Comparison of ENCODE assay signal across 8 cellular contexts in the genomic region with DNA sequence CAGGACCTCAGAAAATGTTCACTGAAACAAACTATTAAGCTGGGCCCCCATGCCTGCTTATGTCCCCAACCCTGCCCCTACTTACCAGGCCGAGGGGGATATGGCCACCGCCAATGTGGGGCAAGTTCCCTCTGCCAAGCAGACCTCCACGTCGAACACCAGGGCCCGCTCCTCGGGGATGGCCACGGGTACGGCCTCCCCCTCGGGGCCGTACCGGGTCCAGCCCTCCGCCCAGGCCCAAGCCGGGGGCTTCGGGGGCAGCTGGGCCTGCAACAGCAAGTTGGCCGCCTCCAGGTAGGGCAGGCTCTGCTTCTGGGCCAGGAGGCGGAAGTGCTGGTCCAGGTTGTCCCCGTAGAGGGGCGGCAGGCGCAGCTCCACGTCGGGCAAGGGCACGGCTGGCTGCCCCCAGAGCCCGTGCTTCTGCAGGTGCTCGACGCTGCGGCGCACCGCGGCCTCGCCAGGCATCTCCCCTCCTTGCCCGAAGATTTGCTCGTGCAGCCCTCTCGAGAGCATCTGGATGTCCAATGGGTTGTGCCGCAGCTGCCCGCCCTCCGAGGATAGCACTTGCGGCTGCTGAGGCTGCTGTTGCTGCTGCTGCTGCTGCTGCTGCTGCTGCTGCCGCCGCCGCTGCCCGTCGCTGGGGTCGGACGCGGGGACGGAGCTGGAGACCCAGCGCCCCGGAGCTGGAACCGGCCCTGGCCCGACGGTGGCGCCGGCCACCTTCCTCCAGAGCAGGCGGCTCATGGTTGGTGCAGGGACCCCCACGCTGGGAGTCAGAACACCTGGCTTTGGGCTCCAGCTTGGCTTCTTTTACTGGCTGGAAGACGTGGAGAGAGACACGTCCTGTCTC. TPM values are rescaled to one million over a fixed set of nuclear protein-coding genes. Genes with fewer than 3 reads are reported as not detected.
A peak's percentile ranks its signal among the peaks of the same experiment; 100 is the strongest.
DNase-seq lines count a peak whose midpoint lies in the region; ATAC-seq lines count a peak whose summit lies in the region.

No MANE protein-coding gene starts in this region.

- no peaks in the 10 kb centered on the region for H3K9me3 ChIP-seq in iPS-18a (ENCODE audit: control insufficient read depth, low read depth, low read length)

- peaks cover 53% of the 10 kb centered on the region for H3K4me1 Mint-ChIP-seq in T-helper 1 cell treated with Interleukin-12 subunit alpha and Interleukin-12 subunit beta and Interleukin-4 antibody, amounts not matched to agents 30 μg/mL and 1 μg/mL, for 36 hours (ENCODE audit: low read depth)
- H3K4me1 Mint-ChIP-seq in activated CD8-positive, alpha-beta T cell treated with anti-CD3 and anti-CD28 coated beads, Interleukin-2, amount 10 ng/mL, durations not matched to agents 7 days and 5 days (ENCODE audit: low read depth): peaks cover 63% of the 10 kb centered on the region
- peaks cover 77% of the 10 kb centered on the region for H3K4me1 Mint-ChIP-seq in stimulated activated naive CD8-positive, alpha-beta T cell treated with anti-CD3 and anti-CD28 coated beads, Interleukin-15, amount 100 ng/mL, for 72 hours

- no peak for ATAC-seq in activated CD8-positive, alpha-beta T cell treated with anti-CD3 and anti-CD28 coated beads, Interleukin-2, amount 10 ng/mL, durations not matched to agents 7 days and 5 days
- ATAC-seq in stimulated activated naive CD8-positive, alpha-beta T cell treated with anti-CD3 and anti-CD28 coated beads, Interleukin-15, amount 100 ng/mL, for 72 hours: no peak
- no peak for ATAC-seq in GM21576 (IDR thresholded peaks at IDR 0.05; ENCODE audit: unreplicated experiment)

- no peak overlapping the region for H3K27ac ChIP-seq in iPS-18a (ENCODE audit: low read length)

- H3K9ac ChIP-seq in iPS-18a (ENCODE audit: low read length): peak overlapping the region; percentile 72

- peak overlapping the region; percentile 68 for H3K4me3 ChIP-seq in iPS-18a (ENCODE audit: low read length)

- peaks cover 6% of the 10 kb centered on the region for H3K27me3 Mint-ChIP-seq in T-helper 1 cell treated with Interleukin-12 subunit alpha and Interleukin-12 subunit beta and Interleukin-4 antibody, amounts not matched to agents 30 μg/mL and 1 μg/mL, for 36 hours (ENCODE audit: low read depth)
- H3K27me3 Mint-ChIP-seq in activated CD8-positive, alpha-beta T cell treated with anti-CD3 and anti-CD28 coated beads, Interleukin-2, amount 10 ng/mL, durations not matched to agents 7 days and 5 days (ENCODE audit: low read depth): peaks cover 3% of the 10 kb centered on the region
- H3K27me3 Mint-ChIP-seq in stimulated activated naive CD8-positive, alpha-beta T cell treated with anti-CD3 and anti-CD28 coated beads, Interleukin-15, amount 100 ng/mL, for 72 hours: no peaks in the 10 kb centered on the region

- CTCF ChIA-PET in activated CD8-positive, alpha-beta T cell treated with anti-CD3 and anti-CD28 coated beads, Interleukin-2, amount 10 ng/mL, durations not matched to agents 7 days and 5 days (lab: Charles Lee): interaction anchor here (0.8 to 5.7 kb wide), 7 partner anchors 17 to 127 kb away, joined by 3 to 38 read pairs (median 4); no protein-coding TSS in a partner anchor

- peaks cover 16% of the 10 kb centered on the region for H3K27me3 ChIP-seq in iPS-18a (ENCODE audit: control insufficient read depth, insufficient read depth, low read length)

- DNase-seq in T-helper 1 cell (no peak), NCI-H510A treated with DMSO at 0.1 percent for 48 hours (lab: John Stamatoyannopoulos, UW) (no peak)
- DNase-seq in activated CD8-positive, alpha-beta T cell treated with anti-CD3 and anti-CD28 coated beads, Interleukin-2, amount 10 ng/mL, durations not matched to agents 7 days and 5 days: peak; percentile 21
- no peak for DNase-seq in stimulated activated naive CD8-positive, alpha-beta T cell treated with anti-CD3 and anti-CD28 coated beads, Interleukin-15, amount 100 ng/mL, for 72 hours
- DNase-seq in stimulated activated CD4-positive, alpha-beta T cell treated with anti-CD3 and anti-CD28 coated beads, Interleukin-2, amount 100 ng/mL, for 48 hours: no peak

- H3K36me3 ChIP-seq in iPS-18a (ENCODE audit: control insufficient read depth, low read depth, low read length): peaks cover 45% of the 10 kb centered on the region

- peak overlapping the region; percentile 85 for H3K4me3 Mint-ChIP-seq in T-helper 1 cell treated with Interleukin-12 subunit alpha and Interleukin-12 subunit beta and Interleukin-4 antibody, amounts not matched to agents 30 μg/mL and 1 μg/mL, for 36 hours
- peak overlapping the region; percentile 80 for H3K4me3 Mint-ChIP-seq in activated CD8-positive, alpha-beta T cell treated with anti-CD3 and anti-CD28 coated beads, Interleukin-2, amount 10 ng/mL, durations not matched to agents 7 days and 5 days
- H3K4me3 Mint-ChIP-seq in stimulated activated naive CD8-positive, alpha-beta T cell treated with anti-CD3 and anti-CD28 coated beads, Interleukin-15, amount 100 ng/mL, for 72 hours: peak overlapping the region; percentile 79 to 89

- H3K27ac Mint-ChIP-seq in T-helper 1 cell treated with Interleukin-12 subunit alpha and Interleukin-12 subunit beta and Interleukin-4 antibody, amounts not matched to agents 30 μg/mL and 1 μg/mL, for 36 hours: peak overlapping the region; percentile 59
- peak overlapping the region; percentile 77 for H3K27ac Mint-ChIP-seq in activated CD8-positive, alpha-beta T cell treated with anti-CD3 and anti-CD28 coated beads, Interleukin-2, amount 10 ng/mL, durations not matched to agents 7 days and 5 days
- H3K27ac Mint-ChIP-seq in stimulated activated naive CD8-positive, alpha-beta T cell treated with anti-CD3 and anti-CD28 coated beads, Interleukin-15, amount 100 ng/mL, for 72 hours: peak overlapping the region; percentile 82 to 87

- POLR2A ChIA-PET in activated CD8-positive, alpha-beta T cell treated with anti-CD3 and anti-CD28 coated beads, Interleukin-2, amount 10 ng/mL, durations not matched to agents 7 days and 5 days (lab: Charles Lee): interaction anchor here (1.2 kb wide), 1 partner anchor 8 kb away, joined by 3 read pairs; no protein-coding TSS in a partner anchor

- H3K36me3 Mint-ChIP-seq in T-helper 1 cell treated with Interleukin-12 subunit alpha and Interleukin-12 subunit beta and Interleukin-4 antibody, amounts not matched to agents 30 μg/mL and 1 μg/mL, for 36 hours (ENCODE audit: low read depth): peaks cover 42% of the 10 kb centered on the region
- H3K36me3 Mint-ChIP-seq in activated CD8-positive, alpha-beta T cell treated with anti-CD3 and anti-CD28 coated beads, Interleukin-2, amount 10 ng/mL, durations not matched to agents 7 days and 5 days (ENCODE audit: low read depth): peaks cover 50% of the 10 kb centered on the region

- peaks cover 8% of the 10 kb centered on the region for H3K4me1 ChIP-seq in iPS-18a (ENCODE audit: control insufficient read depth, low read depth, low read length)

- H3K9me3 Mint-ChIP-seq in T-helper 1 cell treated with Interleukin-12 subunit alpha and Interleukin-12 subunit beta and Interleukin-4 antibody, amounts not matched to agents 30 μg/mL and 1 μg/mL, for 36 hours: no peaks in the 10 kb centered on the region
- no peaks in the 10 kb centered on the region for H3K9me3 Mint-ChIP-seq in activated CD8-positive, alpha-beta T cell treated with anti-CD3 and anti-CD28 coated beads, Interleukin-2, amount 10 ng/mL, durations not matched to agents 7 days and 5 days (ENCODE audit: insufficient read depth)
- peaks cover 0 to 7% of the 10 kb centered on the region in 2 donors for H3K9me3 Mint-ChIP-seq in stimulated activated naive CD8-positive, alpha-beta T cell treated with anti-CD3 and anti-CD28 coated beads, Interleukin-15, amount 100 ng/mL, for 72 hours

RNA-seq across cellular contexts. Expression of gene POLG, which starts 1.4 kb away (rescaled TPM):
- total RNA-seq in activated CD8-positive, alpha-beta T cell treated with anti-CD3 and anti-CD28 coated beads, Interleukin-2, amount 10 ng/mL, durations not matched to agents 7 days and 5 days: 100 to 1,000 TPM; 121 to 128 TPM
